Comparison of ENCODE assay signal across 8 cellular contexts in the genomic region with DNA sequence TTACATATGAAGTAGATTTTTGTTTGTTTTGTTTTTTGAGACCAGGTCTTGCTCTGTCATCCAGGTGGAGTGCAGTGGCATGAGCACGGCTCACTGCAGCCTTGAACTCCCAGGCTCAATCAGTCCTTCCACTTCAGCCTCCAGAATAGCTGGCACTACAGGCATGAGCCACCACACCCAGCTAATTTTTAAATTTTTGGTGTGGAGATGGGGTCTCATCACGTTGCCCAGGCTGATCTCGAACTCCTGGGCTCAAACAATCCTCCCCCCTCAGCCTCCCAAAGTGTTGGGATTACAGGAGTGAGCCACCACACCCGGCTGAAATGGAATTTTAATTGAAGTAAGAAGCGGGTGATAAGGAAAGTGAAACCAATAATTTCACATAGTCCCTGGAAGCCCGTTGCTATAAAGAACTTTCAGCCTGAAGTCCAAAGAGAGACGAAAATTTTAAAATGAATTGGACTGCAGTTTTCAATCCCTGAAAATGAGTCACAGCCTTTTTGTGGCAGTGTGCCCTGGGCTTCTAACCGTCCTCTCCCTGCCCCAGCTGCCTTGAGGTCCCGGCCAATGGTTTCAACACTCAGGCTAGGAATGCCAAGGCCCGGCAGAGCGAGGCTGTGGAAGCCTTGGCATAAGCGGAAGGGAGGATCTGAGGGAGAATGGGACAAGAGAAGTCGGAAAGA. TPM values are rescaled to one million over a fixed set of nuclear protein-coding genes. Genes with fewer than 3 reads are reported as not detected.
DNase-seq lines count a peak whose midpoint lies in the region; ATAC-seq and TF ChIP-seq lines count a peak whose summit lies in the region.

No MANE protein-coding gene starts in this region.

- intact Hi-C loops in IMR-90 (cut with micrococcal nuclease) = no loop called here
- intact Hi-C loops in breast epithelium (cut with DNase I; ENCODE audit: low total_unique reads) = no loop called here
- intact Hi-C loops in left lung (cut with DNase I) = no loop called here
- intact Hi-C loops in tibial artery (cut with DNase I; ENCODE audit: low total_unique reads) = no loop called here

- dilution Hi-C loops in IMR-90 (cut with HindIII; ENCODE audit: low sequenced_read_pairs, unreplicated experiment) = no loop called here

- peak overlapping the region; percentile 30 for H3K18ac ChIP-seq in IMR-90 (ENCODE audit: low read depth, low read length)

- H3K9me3 ChIP-seq in IMR-90 (ENCODE audit: control insufficient read depth, insufficient read depth, low read length) = no peaks in the 10 kb centered on the region
- no peaks in the 10 kb centered on the region for H3K9me3 ChIP-seq in breast epithelium
- no peaks in the 10 kb centered on the region for H3K9me3 ChIP-seq in left lung
- H3K9me3 ChIP-seq in tibial artery = no peaks in the 10 kb centered on the region

- peaks cover 20% of the 10 kb centered on the region for H3K9me1 ChIP-seq in IMR-90 (ENCODE audit: insufficient read depth, low read length)

- in situ Hi-C loops in IMR-90 (cut with MboI; ENCODE audit: low sequenced_read_pairs) = no loop called here

- H3K23ac ChIP-seq in IMR-90 (ENCODE audit: low read depth, low read length) = peak overlapping the region; percentile 14; the same call in 1 of the 2 replicates

- peak overlapping the region; percentile 91 for H2AFZ ChIP-seq in IMR-90 (replicated peaks; ENCODE audit: low read length, poor library complexity)

- H4K20me1 ChIP-seq in IMR-90 (ENCODE audit: insufficient read depth, low read length) = no peaks in the 10 kb centered on the region

- H3K27me3 ChIP-seq in IMR-90 (ENCODE audit: control insufficient read depth, insufficient read depth, low read length) = no peaks in the 10 kb centered on the region
- H3K27me3 ChIP-seq in breast epithelium = no peaks in the 10 kb centered on the region
- H3K27me3 ChIP-seq in left lung = no peaks in the 10 kb centered on the region
- H3K27me3 ChIP-seq in tibial artery = no peaks in the 10 kb centered on the region

- ATAC-seq in IMR-90 (ENCODE audit: low read depth) = peak; percentile 77
- peak; percentile 56 for ATAC-seq in left lung
- ATAC-seq in GM18873 (IDR thresholded peaks at IDR 0.05; ENCODE audit: low FRiP score, unreplicated experiment) = no peak
- no peak for ATAC-seq in GM21515 (IDR thresholded peaks at IDR 0.05; ENCODE audit: unreplicated experiment)

- CTCF ChIA-PET in IMR-90 (lab: Yijun Ruan, JAX) = no interaction called here

- peak overlapping the region; percentile 92 for H2BK120ac ChIP-seq in IMR-90 (ENCODE audit: low read depth, low read length)

- peak overlapping the region; percentile 31; the same call in 1 of the 2 replicates for H3K56ac ChIP-seq in IMR-90 (ENCODE audit: extremely low read depth, insufficient read depth, low read length)

- H3K27ac ChIP-seq in IMR-90 (ENCODE audit: insufficient read depth, low read length) (peak overlapping the region; percentile 79), breast epithelium (peak overlapping the region; percentile 87 to 92), left lung (peak overlapping the region; percentile 69 to 71), tibial artery (peak overlapping the region; percentile 72 to 76)

- H4K5ac ChIP-seq in IMR-90 (ENCODE audit: low read depth, low read length) = peak overlapping the region; percentile 48

- H2AK9ac ChIP-seq in IMR-90 (replicated peaks; ENCODE audit: low read depth, low read length, poor library complexity) = peak overlapping the region; percentile 89

- BruUV-seq in IMR-90 (replicated peaks; lab: Mats Ljungman, UMichigan) = no TSS peak

- peak overlapping the region; percentile 70 for H2BK20ac ChIP-seq in IMR-90 (ENCODE audit: low read depth, low read length)

- TF ChIP-seq CTCF in IMR-90 (conservative IDR thresholded peaks at IDR 0.05; ENCODE audit: low read depth, low read length) = no peak
- TF ChIP-seq CTCF in breast epithelium (IDR thresholded peaks at IDR 0.05) = no peak
- no peak for TF ChIP-seq CTCF in left lung (IDR thresholded peaks at IDR 0.05)
- no peak for TF ChIP-seq CTCF in tibial artery (IDR thresholded peaks at IDR 0.05)

- H3K4me1 ChIP-seq in IMR-90 (ENCODE audit: control insufficient read depth, insufficient read depth, low read length) = peaks cover 24% of the 10 kb centered on the region
- peaks cover 0 to 6% of the 10 kb centered on the region in 2 donors for H3K4me1 ChIP-seq in breast epithelium
- peaks cover 12 to 33% of the 10 kb centered on the region in 2 donors for H3K4me1 ChIP-seq in left lung
- H3K4me1 ChIP-seq in tibial artery = peaks cover 0 to 35% (median 33%) of the 10 kb centered on the region in 4 donors

- no peak for TF ChIP-seq POLR2A in IMR-90 (IDR thresholded peaks at IDR 0.05; ENCODE audit: low read depth, low read length)
- no peak for TF ChIP-seq POLR2A in breast epithelium (IDR thresholded peaks at IDR 0.05)

- peak overlapping the region; percentile 89; the same call in 2 of the 3 replicates for H2BK15ac ChIP-seq in IMR-90 (ENCODE audit: low read depth, low read length)

- H3K79me1 ChIP-seq in IMR-90 (ENCODE audit: low read depth in 1 of 2, low read length in 2 of 2) = peaks cover 0 to 11% of the 10 kb centered on the region in 2 experiments; a peak in 1 of 4 replicates

- DNase-seq in IMR-90 (peak; percentile 92), breast epithelium (ENCODE audit: low spot score in 2 of 2) (peak; percentile 86 to 87), left lung (peak in 1 of 2 donors; percentile 72), tibial artery (peak; percentile 95 to 97), Kasumi-1 (lab: John Stamatoyannopoulos, UW) (no peak)
- DNase-seq in activated CD4-positive, alpha-beta T cell treated with anti-CD3 and anti-CD28 coated beads for 48 hours = no peak

- H4K8ac ChIP-seq in IMR-90 (ENCODE audit: low read depth in 2 of 2, low read length in 2 of 2) = peak overlapping the region; percentile 5 to 91

- 40% methylated on average over 1 of the region's 13 CpGs; no CpG with 5 or more reads in 1 of the 2 experiments for WGBS in IMR-90 (ENCODE audit: extremely low coverage in 2 of 2, insufficient read length in 1 of 2), 2 experiments

- H3K36me3 ChIP-seq in IMR-90 (ENCODE audit: control insufficient read depth, insufficient read depth, low read length) = no peaks in the 10 kb centered on the region
- no peaks in the 10 kb centered on the region for H3K36me3 ChIP-seq in breast epithelium
- no peaks in the 10 kb centered on the region for H3K36me3 ChIP-seq in left lung
- no peaks in the 10 kb centered on the region for H3K36me3 ChIP-seq in tibial artery

- H3K4me2 ChIP-seq in IMR-90 (ENCODE audit: low read depth, low read length) = peak overlapping the region; percentile 60

- H4K91ac ChIP-seq in IMR-90 (ENCODE audit: insufficient read depth, low read depth, low read length) = peak overlapping the region; percentile 94

- TF ChIP-seq RAD21 in IMR-90 (IDR thresholded peaks at IDR 0.05; ENCODE audit: low read length) = no peak

- peak overlapping the region; percentile 91 for H2BK5ac ChIP-seq in IMR-90 (ENCODE audit: low read depth, low read length, poor library complexity, severe bottlenecking)

- H3K4me3 ChIP-seq in IMR-90 (ENCODE audit: insufficient read depth, low read depth, low read length) (peak overlapping the region; percentile 22; the same call in 1 of the 2 replicates), breast epithelium (peak overlapping the region; percentile 28 to 58 (median 41)), left lung (no peak overlapping the region), tibial artery (peak overlapping the region; percentile 44 to 49)

- peak overlapping the region; percentile 84 for H3K14ac ChIP-seq in IMR-90 (replicated peaks; ENCODE audit: low read depth, low read length)

- peak overlapping the region; percentile 74 for H2AK5ac ChIP-seq in IMR-90 (ENCODE audit: low read depth, low read length)

- 0 out of 2 replicates have a peak overlapping the region, but pooled peaks have one; percentile 38 for H3K9ac ChIP-seq in IMR-90 (ENCODE audit: low read depth, low read length)

- POLR2A ChIA-PET in IMR-90 (lab: Charles Lee; ENCODE audit: unreplicated experiment) = no interaction called here

- peak overlapping the region; percentile 88 for H3K4ac ChIP-seq in IMR-90 (ENCODE audit: low read depth, low read length)

TF ChIP-seq in IMR-90, 13 proteins besides CTCF, POLR2A, EP300 and RAD21:
- TF ChIP-seq, protein P1, sequence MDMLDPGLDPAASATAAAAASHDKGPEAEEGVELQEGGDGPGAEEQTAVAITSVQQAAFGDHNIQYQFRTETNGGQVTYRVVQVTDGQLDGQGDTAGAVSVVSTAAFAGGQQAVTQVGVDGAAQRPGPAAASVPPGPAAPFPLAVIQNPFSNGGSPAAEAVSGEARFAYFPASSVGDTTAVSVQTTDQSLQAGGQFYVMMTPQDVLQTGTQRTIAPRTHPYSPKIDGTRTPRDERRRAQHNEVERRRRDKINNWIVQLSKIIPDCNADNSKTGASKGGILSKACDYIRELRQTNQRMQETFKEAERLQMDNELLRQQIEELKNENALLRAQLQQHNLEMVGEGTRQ (IDR thresholded peaks at IDR 0.05; ENCODE audit: low read depth, low read length) = no peak
- TF ChIP-seq CEBPB (IDR thresholded peaks at IDR 0.05; ENCODE audit: low read depth, low read length) = peak; percentile 86

RNA-seq across cellular contexts. Expression of a gene that starts 0.8 kb away (rescaled TPM):
- total RNA-seq in IMR-90 (2012; rRNA removed) (not detected in 2 replicates), breast epithelium (1 to 10 TPM in 1 of 3 donors, not detected in 2; 2.0 TPM), left lung (under 1 TPM; 0.35 to 0.50 TPM)
- not detected in 2 replicates for polyA plus RNA-seq in IMR-90 (2012; rRNA removed)
- polyA plus RNA-seq in IMR-90 (2012; cell fraction: cytosol; rRNA removed) = 0.02 TPM in 1 of 2 replicates, not detected in the other
- polyA plus RNA-seq in IMR-90 (2012; cell fraction: nucleus; rRNA removed; ENCODE audit: low replicate concordance) = 0.16 TPM in 1 of 2 replicates, not detected in the other

RNA-seq across cellular contexts. Expression of a gene that starts 25.8 kb away (rescaled TPM):
- total RNA-seq in IMR-90 (2012; rRNA removed) (1.3 and 2.2 TPM in 2 replicates), breast epithelium (1 to 10 TPM in 1 of 3 donors, not detected in 2; 2.2 TPM), left lung (under 1 TPM; 0.76 to 0.93 TPM)
- 3.6 and 4.2 TPM in 2 replicates for polyA plus RNA-seq in IMR-90 (2012; rRNA removed)
- 2.9 and 4.8 TPM in 2 replicates for polyA plus RNA-seq in IMR-90 (2012; cell fraction: cytosol; rRNA removed)
- 1.3 and 2.7 TPM in 2 replicates for polyA plus RNA-seq in IMR-90 (2012; cell fraction: nucleus; rRNA removed; ENCODE audit: low replicate concordance)

RNA-seq across cellular contexts. Expression of a gene that starts 33.0 kb away (rescaled TPM):
- total RNA-seq in IMR-90 (2012; rRNA removed) (63.8 and 74.7 TPM in 2 replicates), breast epithelium (10 to 100 TPM; 30.6 to 44.9 (median 35.8) TPM), left lung (10 to 100 TPM; 40.9 to 42.6 TPM)
- 46.5 and 48.8 TPM in 2 replicates for polyA plus RNA-seq in IMR-90 (2012; rRNA removed)
- polyA plus RNA-seq in IMR-90 (2012; cell fraction: cytosol; rRNA removed) = 17.7 and 33.4 TPM in 2 replicates
- 21.3 and 25.1 TPM in 2 replicates for polyA plus RNA-seq in IMR-90 (2012; cell fraction: nucleus; rRNA removed; ENCODE audit: low replicate concordance)

RNA-seq across cellular contexts. Expression of a gene that starts 44.7 kb away (rescaled TPM):
- total RNA-seq in IMR-90 (2012; rRNA removed) = 7.2 and 7.9 TPM in 2 replicates
- polyA plus RNA-seq in IMR-90 (2012; rRNA removed) = 16.2 and 17.0 TPM in 2 replicates
- 12.4 and 17.1 TPM in 2 replicates for polyA plus RNA-seq in IMR-90 (2012; cell fraction: cytosol; rRNA removed)
- polyA plus RNA-seq in IMR-90 (2012; cell fraction: nucleus; rRNA removed; ENCODE audit: low replicate concordance) = 6.0 and 6.8 TPM in 2 replicates
- 1 to 10 TPM in 1 of 3 donors, under 1 TPM in 1, not detected in 1; 0.88 to 1.3 TPM for total RNA-seq in breast epithelium
- 1 to 10 TPM; 2.2 to 3.3 TPM for total RNA-seq in left lung

Comparison
In these comparisons a context has a peak if more than half of its experiments do, and no peak if none do; other contexts are left out.
1. ATAC-seq: peak in IMR-90 (single experiment) and left lung (single experiment); none in GM18873 (single experiment) and GM21515 (single experiment).
2. DNase-seq: peak in IMR-90 (single experiment), breast epithelium (2 of 2) and tibial artery (2 of 2); none in activated CD4-positive, alpha-beta T cell treated with anti-CD3 and anti-CD28 coated beads for 48 hours (single experiment) and Kasumi-1 (0 of 2).
3. H3K4me3 ChIP-seq: peak in IMR-90 (single experiment), breast epithelium (3 of 3) and tibial artery (2 of 2); none in left lung (0 of 2).
4. Peak in every context shown above with its lines, with median percentiles within 50 percentile points of each other: H3K27ac ChIP-seq.